Comparison of ENCODE assay signal across 1 cellular context in genomic region chr2:26299488-26300092, GRCh38.
TF ChIP-seq lines count a peak whose summit lies in the region.

No MANE protein-coding gene starts in this region.

TF ChIP-seq in H1, 55 proteins besides CTCF, POLR2A, EP300 and RAD21:
- TF ChIP-seq RBBP5 (IDR thresholded peaks at IDR 0.05; ENCODE audit: borderline replicate concordance, low read depth, low read length) (peak; percentile 96), ASH2L (IDR thresholded peaks at IDR 0.05; ENCODE audit: low read length) (peak; percentile 98), SIX5 (IDR thresholded peaks at IDR 0.05; ENCODE audit: low read depth, low read length) (no peak), SP4 (IDR thresholded peaks at IDR 0.05; ENCODE audit: low read length) (no peak), RNF2 (IDR thresholded peaks at IDR 0.05; ENCODE audit: borderline replicate concordance, low read depth, low read length, missing control alignments, poor library complexity, severe bottlenecking) (no peak), BACH1 (IDR thresholded peaks at IDR 0.05; ENCODE audit: low read length) (no peak), CBX5 (IDR thresholded peaks at IDR 0.05; ENCODE audit: low read depth, low read length) (no peak), RFX5 (IDR thresholded peaks at IDR 0.05; ENCODE audit: borderline replicate concordance, low read depth, low read length) (no peak), NANOG (IDR thresholded peaks at IDR 0.05; ENCODE audit: insufficient read depth, low read depth, low read length, poor library complexity, severe bottlenecking) (no peak), TBP (IDR thresholded peaks at IDR 0.05; ENCODE audit: low read depth, low read length) (no peak), TAF1 (IDR thresholded peaks at IDR 0.05; ENCODE audit: low read depth, low read length) (peak; percentile 48; the same call in 1 of the 2 replicates), HDAC6 (IDR thresholded peaks at IDR 0.05; ENCODE audit: low read depth, low read length) (no peak), SUZ12 (IDR thresholded peaks at IDR 0.05; ENCODE audit: low read length) (no peak), CHD7 (IDR thresholded peaks at IDR 0.05; ENCODE audit: insufficient replicate concordance, low read length) (peak; percentile 71), ZNF274 (IDR thresholded peaks at IDR 0.05; ENCODE audit: borderline replicate concordance, extremely low read depth, low read length) (no peak), TEAD4 (IDR thresholded peaks at IDR 0.05; ENCODE audit: low read depth, low read length) (0 out of 2 replicates have a peak, but pooled peaks have one; percentile 40), CEBPB (IDR thresholded peaks at IDR 0.05; ENCODE audit: low read depth, low read length) (no peak), MAFK (IDR thresholded peaks at IDR 0.05; ENCODE audit: low read depth, low read length) (no peak), POU5F1 (IDR thresholded peaks at IDR 0.05; ENCODE audit: low read depth, low read length) (no peak), SP1 (IDR thresholded peaks at IDR 0.05; ENCODE audit: low read depth, low read length) (peak; percentile 96), KDM4A (IDR thresholded peaks at IDR 0.05; ENCODE audit: low read depth, low read length, severe bottlenecking) (peak; percentile 11), SAP30 (IDR thresholded peaks at IDR 0.05; ENCODE audit: insufficient read depth, insufficient replicate concordance, low read length) (no peak), FOSL1 (IDR thresholded peaks at IDR 0.05; ENCODE audit: insufficient read depth, low read depth, low read length) (no peak), RXRA (IDR thresholded peaks at IDR 0.05; ENCODE audit: insufficient read depth, low read depth, low read length) (no peak), BRCA1 (IDR thresholded peaks at IDR 0.05; ENCODE audit: low read depth, low read length) (no peak), ATF2 (IDR thresholded peaks at IDR 0.05; ENCODE audit: low read length) (no peak), CHD1 (IDR thresholded peaks at IDR 0.05; ENCODE audit: low read depth, low read length) (no peak), CREB1 (IDR thresholded peaks at IDR 0.05) (no peak), HDAC2 (IDR thresholded peaks at IDR 0.05; ENCODE audit: borderline replicate concordance in 1 of 2, low read depth in 2 of 2, low read length in 2 of 2) (0 out of 4 replicates have a peak, but pooled peaks of 1 of the 2 experiments have one; percentile 51), SIN3A (conservative IDR thresholded peaks at IDR 0.05 in 1 of 2, IDR thresholded peaks at IDR 0.05 in 1 of 2; ENCODE audit: low read depth in 1 of 2, low read length in 2 of 2) (peak; percentile 28 to 30; a peak in 2 of 4 replicates)
